In genomic region chr12:27591698-27592097, GRCh38 we compare ENCODE assay signal across 7 cellular contexts.
DNase-seq lines count a peak whose midpoint lies in the region; ATAC-seq, FAIRE-seq and TF ChIP-seq lines count a peak whose summit lies in the region.
"Not testable (repeated sequence)": the region's sequence is repeated elsewhere in the genome, so short reads cannot be mapped to it uniquely, and the experiment has no call there.

No MANE protein-coding gene starts in this region.

- H3K9ac ChIP-seq in astrocyte (ENCODE audit: low read length): not testable (repeated sequence)

- H3K27me3 ChIP-seq in astrocyte (ENCODE audit: insufficient read depth, low read length); bronchial epithelial cell (ENCODE audit: control insufficient read depth, insufficient read depth, low read length); left ventricle myocardium inferior (ENCODE audit: low read depth): not testable (repeated sequence)

- not testable (repeated sequence) for H2AFZ ChIP-seq in astrocyte (ENCODE audit: low read depth, low read length)

- DNase-seq in A549 (ENCODE audit: low read depth in 1 of 2, low spot score in 1 of 2); HTR-8/SVneo (ENCODE audit: insufficient read length, low spot score); astrocyte (ENCODE audit: low read depth); left ventricle myocardium inferior: not testable (repeated sequence)
- peak; percentile 97 for DNase-seq in bronchial epithelial cell (ENCODE audit: low read depth)

- H4K20me1 ChIP-seq in astrocyte (ENCODE audit: insufficient read depth, low read length): peaks cover 26% of the 10 kb centered on the region

- not testable (repeated sequence) for H3K4me3 Mint-ChIP-seq in astrocyte (ENCODE audit: unreplicated experiment); nephron

- TF ChIP-seq POLR2A in A549 (IDR thresholded peaks at IDR 0.05; ENCODE audit: low read length): not testable (repeated sequence)

- intact Hi-C loops in left ventricle myocardium inferior (cut with micrococcal nuclease): not testable (repeated sequence)

- TF ChIP-seq CTCF in A549 (IDR thresholded peaks at IDR 0.05); astrocyte (IDR thresholded peaks at IDR 0.05; ENCODE audit: insufficient read depth, low read depth, low read length); bronchial epithelial cell (IDR thresholded peaks at IDR 0.05; ENCODE audit: insufficient read depth, low read length, severe bottlenecking); left ventricle myocardium inferior (IDR thresholded peaks at IDR 0.05; ENCODE audit: borderline replicate concordance); nephron (IDR thresholded peaks at IDR 0.05; ENCODE audit: unreplicated experiment in 3 of 3): not testable (repeated sequence)

- not testable (repeated sequence) for H3K4me2 ChIP-seq in A549; astrocyte (ENCODE audit: low read length)

- peaks cover 83% of the 10 kb centered on the region for H3K79me2 ChIP-seq in astrocyte (ENCODE audit: insufficient read depth, low read length)

- H3K4me1 Mint-ChIP-seq in astrocyte (ENCODE audit: low read depth, unreplicated experiment) (peaks cover 28% of the 10 kb centered on the region), nephron (peaks cover 48% of the 10 kb centered on the region)

- H3K27me3 Mint-ChIP-seq in astrocyte (ENCODE audit: low read depth, unreplicated experiment); nephron (ENCODE audit: low read depth): not testable (repeated sequence)

- H3K4me3 ChIP-seq in A549; astrocyte (ENCODE audit: insufficient read depth, low read depth, low read length); bronchial epithelial cell (ENCODE audit: low read depth, low read length); left ventricle myocardium inferior: not testable (repeated sequence)

- not testable (repeated sequence) for ATAC-seq in A549
- peak; percentile 75 for ATAC-seq in esophagus mucosa

- TF ChIP-seq RAD21 in A549 (conservative IDR thresholded peaks at IDR 0.05 in 1 of 2, IDR thresholded peaks at IDR 0.05 in 1 of 2): not testable (repeated sequence)

- WGBS in A549 (ENCODE audit: missing lambda C conversion rate): 92% methylated on average over 3 of the region's 3 CpGs

- not testable (repeated sequence) for H3K9me3 ChIP-seq in A549; astrocyte (ENCODE audit: insufficient read depth, low read depth, low read length); left ventricle myocardium inferior (replicated peaks)

- H3K36me3 ChIP-seq in astrocyte (ENCODE audit: insufficient read depth, low read length); bronchial epithelial cell (ENCODE audit: control insufficient read depth, insufficient read depth, low read length): not testable (repeated sequence)
- peaks cover 12% of the 10 kb centered on the region for H3K36me3 ChIP-seq in left ventricle myocardium inferior

- H3K4me1 ChIP-seq in A549 (peaks cover 12% of the 10 kb centered on the region; the same call in 2 of the 3 replicates), astrocyte (ENCODE audit: insufficient read depth, low read length) (peaks cover 23% of the 10 kb centered on the region), left ventricle myocardium inferior (peaks cover 91% of the 10 kb centered on the region)

- TF ChIP-seq EP300 in A549 (IDR thresholded peaks at IDR 0.05): not testable (repeated sequence)

- POLR2A ChIA-PET in A549 (lab: Yijun Ruan, JAX): not testable (repeated sequence)

- peak; percentile 54 for FAIRE-seq in A549 (lab: Jason Lieb, UNC)
- FAIRE-seq in HTR-8/SVneo (lab: Jason Lieb, UNC): peak; percentile 88
- FAIRE-seq in astrocyte (lab: Jason Lieb, UNC): not testable (repeated sequence)
- peak; percentile 97 for FAIRE-seq in bronchial epithelial cell (lab: Jason Lieb, UNC)

- H3K36me3 Mint-ChIP-seq in astrocyte (ENCODE audit: low read depth, unreplicated experiment) (peaks cover 18% of the 10 kb centered on the region), nephron (ENCODE audit: low read depth) (peaks cover 22% of the 10 kb centered on the region)

- peak overlapping the region; percentile 35 for H3K27ac Mint-ChIP-seq in astrocyte (ENCODE audit: unreplicated experiment)
- peak overlapping the region in 2 of 3 experiments; percentile 19 to 87 for H3K27ac Mint-ChIP-seq in nephron

- CTCF ChIA-PET in A549 (lab: Yijun Ruan, JAX): not testable (repeated sequence)

- not testable (repeated sequence) for H3K9me3 Mint-ChIP-seq in astrocyte (ENCODE audit: unreplicated experiment); nephron

- not testable (repeated sequence) for H3K27ac ChIP-seq in A549; astrocyte (ENCODE audit: low read depth, low read length)
- H3K27ac ChIP-seq in left ventricle myocardium inferior (replicated peaks): peak overlapping the region; percentile 69
